ENCODE assay signal across 1 cellular context in the genomic region with DNA sequence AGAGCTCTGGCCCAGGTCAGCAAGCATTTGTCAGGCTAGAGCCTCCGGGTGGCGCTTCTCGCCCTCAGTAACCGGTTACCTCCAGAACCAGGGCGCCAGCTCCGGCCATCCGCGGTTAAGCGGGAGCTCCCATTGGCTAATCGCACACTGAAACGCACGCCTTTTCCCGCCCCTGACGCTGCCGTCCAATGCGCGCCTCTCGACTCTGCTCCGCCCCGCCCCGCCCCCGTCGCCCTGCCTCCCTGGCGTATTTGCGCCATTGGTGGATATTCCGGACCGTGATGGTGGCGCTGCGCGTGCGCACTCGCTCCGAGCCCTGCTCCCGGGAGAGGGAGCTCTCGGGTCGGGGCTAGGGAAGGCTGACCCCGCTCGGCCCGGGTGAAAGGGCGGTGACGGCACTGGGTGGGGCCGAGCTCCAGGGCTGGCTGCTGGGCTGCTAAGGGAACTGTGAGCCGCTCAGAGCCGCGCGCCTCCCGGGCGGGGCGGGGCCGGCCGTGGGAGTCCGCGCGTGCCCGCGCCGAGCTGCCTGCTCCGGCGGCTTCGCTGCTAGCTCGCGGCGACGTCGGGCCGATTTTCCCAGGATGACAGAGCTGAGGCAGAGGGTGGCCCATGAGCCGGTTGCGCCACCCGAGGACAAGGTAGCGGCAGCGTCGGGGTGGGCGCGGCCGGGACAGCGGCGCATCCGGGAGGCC.
TF ChIP-seq lines count a peak whose summit lies in the region.

A gene (plus strand): TSS at position 497 of the 692 bp plus-strand sequence. CDS start 85 bp downstream, at position 582.

TF ChIP-seq in GM12878, 131 proteins besides CTCF, POLR2A, EP300 and RAD21 (continued from another document):
- TF ChIP-seq, protein P1, sequence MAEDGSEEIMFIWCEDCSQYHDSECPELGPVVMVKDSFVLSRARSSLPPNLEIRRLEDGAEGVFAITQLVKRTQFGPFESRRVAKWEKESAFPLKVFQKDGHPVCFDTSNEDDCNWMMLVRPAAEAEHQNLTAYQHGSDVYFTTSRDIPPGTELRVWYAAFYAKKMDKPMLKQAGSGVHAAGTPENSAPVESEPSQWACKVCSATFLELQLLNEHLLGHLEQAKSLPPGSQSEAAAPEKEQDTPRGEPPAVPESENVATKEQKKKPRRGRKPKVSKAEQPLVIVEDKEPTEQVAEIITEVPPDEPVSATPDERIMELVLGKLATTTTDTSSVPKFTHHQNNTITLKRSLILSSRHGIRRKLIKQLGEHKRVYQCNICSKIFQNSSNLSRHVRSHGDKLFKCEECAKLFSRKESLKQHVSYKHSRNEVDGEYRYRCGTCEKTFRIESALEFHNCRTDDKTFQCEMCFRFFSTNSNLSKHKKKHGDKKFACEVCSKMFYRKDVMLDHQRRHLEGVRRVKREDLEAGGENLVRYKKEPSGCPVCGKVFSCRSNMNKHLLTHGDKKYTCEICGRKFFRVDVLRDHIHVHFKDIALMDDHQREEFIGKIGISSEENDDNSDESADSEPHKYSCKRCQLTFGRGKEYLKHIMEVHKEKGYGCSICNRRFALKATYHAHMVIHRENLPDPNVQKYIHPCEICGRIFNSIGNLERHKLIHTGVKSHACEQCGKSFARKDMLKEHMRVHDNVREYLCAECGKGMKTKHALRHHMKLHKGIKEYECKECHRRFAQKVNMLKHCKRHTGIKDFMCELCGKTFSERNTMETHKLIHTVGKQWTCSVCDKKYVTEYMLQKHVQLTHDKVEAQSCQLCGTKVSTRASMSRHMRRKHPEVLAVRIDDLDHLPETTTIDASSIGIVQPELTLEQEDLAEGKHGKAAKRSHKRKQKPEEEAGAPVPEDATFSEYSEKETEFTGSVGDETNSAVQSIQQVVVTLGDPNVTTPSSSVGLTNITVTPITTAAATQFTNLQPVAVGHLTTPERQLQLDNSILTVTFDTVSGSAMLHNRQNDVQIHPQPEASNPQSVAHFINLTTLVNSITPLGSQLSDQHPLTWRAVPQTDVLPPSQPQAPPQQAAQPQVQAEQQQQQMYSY (CRISPR knock-in tag; IDR thresholded peaks at IDR 0.05) = no peak
- TF ChIP-seq BMI1 (IDR thresholded peaks at IDR 0.05; ENCODE audit: borderline replicate concordance) = no peak
- peak; percentile 33; the same call in 1 of the 2 replicates for TF ChIP-seq RB1 (IDR thresholded peaks at IDR 0.05; ENCODE audit: borderline replicate concordance)
- TF ChIP-seq, protein P2, sequence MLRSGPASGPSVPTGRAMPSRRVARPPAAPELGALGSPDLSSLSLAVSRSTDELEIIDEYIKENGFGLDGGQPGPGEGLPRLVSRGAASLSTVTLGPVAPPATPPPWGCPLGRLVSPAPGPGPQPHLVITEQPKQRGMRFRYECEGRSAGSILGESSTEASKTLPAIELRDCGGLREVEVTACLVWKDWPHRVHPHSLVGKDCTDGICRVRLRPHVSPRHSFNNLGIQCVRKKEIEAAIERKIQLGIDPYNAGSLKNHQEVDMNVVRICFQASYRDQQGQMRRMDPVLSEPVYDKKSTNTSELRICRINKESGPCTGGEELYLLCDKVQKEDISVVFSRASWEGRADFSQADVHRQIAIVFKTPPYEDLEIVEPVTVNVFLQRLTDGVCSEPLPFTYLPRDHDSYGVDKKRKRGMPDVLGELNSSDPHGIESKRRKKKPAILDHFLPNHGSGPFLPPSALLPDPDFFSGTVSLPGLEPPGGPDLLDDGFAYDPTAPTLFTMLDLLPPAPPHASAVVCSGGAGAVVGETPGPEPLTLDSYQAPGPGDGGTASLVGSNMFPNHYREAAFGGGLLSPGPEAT (IDR thresholded peaks at IDR 0.05; ENCODE audit: low read depth) = no peak
- TF ChIP-seq STAT1 (conservative IDR thresholded peaks at IDR 0.05) = 0 out of 2 replicates have a peak, but pooled peaks have one; percentile 45
- 0 out of 2 replicates have a peak, but pooled peaks have one; percentile 16 for TF ChIP-seq ZSCAN29 (IDR thresholded peaks at IDR 0.05)
- peak in 1 of 2 experiments; percentile 66; a peak in 2 of 4 replicates for TF ChIP-seq SRF (IDR thresholded peaks at IDR 0.05; ENCODE audit: low read depth in 2 of 2, low read length in 2 of 2)
- TF ChIP-seq SIX5 (IDR thresholded peaks at IDR 0.05; ENCODE audit: low read depth, low read length, severe bottlenecking) = no peak
- TF ChIP-seq MXI1 (IDR thresholded peaks at IDR 0.05; ENCODE audit: low read depth, low read length) = peak; percentile 71
- TF ChIP-seq SREBF1 (IDR thresholded peaks at IDR 0.05; ENCODE audit: low read length) = peak; percentile 56; the same call in 1 of the 2 replicates
- peak; percentile 80 for TF ChIP-seq RUNX3 (IDR thresholded peaks at IDR 0.05; ENCODE audit: low read length)
- peak; percentile 72 for TF ChIP-seq SMC3 (IDR thresholded peaks at IDR 0.05; ENCODE audit: borderline replicate concordance, low read length)
- TF ChIP-seq, protein P3, sequence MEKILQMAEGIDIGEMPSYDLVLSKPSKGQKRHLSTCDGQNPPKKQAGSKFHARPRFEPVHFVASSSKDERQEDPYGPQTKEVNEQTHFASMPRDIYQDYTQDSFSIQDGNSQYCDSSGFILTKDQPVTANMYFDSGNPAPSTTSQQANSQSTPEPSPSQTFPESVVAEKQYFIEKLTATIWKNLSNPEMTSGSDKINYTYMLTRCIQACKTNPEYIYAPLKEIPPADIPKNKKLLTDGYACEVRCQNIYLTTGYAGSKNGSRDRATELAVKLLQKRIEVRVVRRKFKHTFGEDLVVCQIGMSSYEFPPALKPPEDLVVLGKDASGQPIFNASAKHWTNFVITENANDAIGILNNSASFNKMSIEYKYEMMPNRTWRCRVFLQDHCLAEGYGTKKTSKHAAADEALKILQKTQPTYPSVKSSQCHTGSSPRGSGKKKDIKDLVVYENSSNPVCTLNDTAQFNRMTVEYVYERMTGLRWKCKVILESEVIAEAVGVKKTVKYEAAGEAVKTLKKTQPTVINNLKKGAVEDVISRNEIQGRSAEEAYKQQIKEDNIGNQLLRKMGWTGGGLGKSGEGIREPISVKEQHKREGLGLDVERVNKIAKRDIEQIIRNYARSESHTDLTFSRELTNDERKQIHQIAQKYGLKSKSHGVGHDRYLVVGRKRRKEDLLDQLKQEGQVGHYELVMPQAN (conservative IDR thresholded peaks at IDR 0.05) = peak; percentile 94
- no peak for TF ChIP-seq MYB (IDR thresholded peaks at IDR 0.05; ENCODE audit: borderline replicate concordance, low read depth, low read length)
- 0 out of 2 replicates have a peak, but pooled peaks have one; percentile 56 for TF ChIP-seq CBFB (IDR thresholded peaks at IDR 0.05; ENCODE audit: low read depth)
- 0 out of 2 replicates have a peak, but pooled peaks have one; percentile 23 for TF ChIP-seq RCOR1 (conservative IDR thresholded peaks at IDR 0.05; ENCODE audit: low read depth, low read length)
- 0 out of 2 replicates have a peak, but pooled peaks have one; percentile 58 for TF ChIP-seq NBN (IDR thresholded peaks at IDR 0.05)
- TF ChIP-seq ATF7 (IDR thresholded peaks at IDR 0.05; ENCODE audit: low read depth) = 0 out of 2 replicates have a peak, but pooled peaks have one; percentile 27
- no peak for TF ChIP-seq SPI1 (IDR thresholded peaks at IDR 0.05; ENCODE audit: borderline replicate concordance, insufficient read depth, low read depth, low read length)
- TF ChIP-seq POU2F2 (IDR thresholded peaks at IDR 0.05; ENCODE audit: borderline replicate concordance, low read depth, low read length) = 0 out of 3 replicates have a peak, but pooled peaks have one; percentile 46
- TF ChIP-seq, protein P4, sequence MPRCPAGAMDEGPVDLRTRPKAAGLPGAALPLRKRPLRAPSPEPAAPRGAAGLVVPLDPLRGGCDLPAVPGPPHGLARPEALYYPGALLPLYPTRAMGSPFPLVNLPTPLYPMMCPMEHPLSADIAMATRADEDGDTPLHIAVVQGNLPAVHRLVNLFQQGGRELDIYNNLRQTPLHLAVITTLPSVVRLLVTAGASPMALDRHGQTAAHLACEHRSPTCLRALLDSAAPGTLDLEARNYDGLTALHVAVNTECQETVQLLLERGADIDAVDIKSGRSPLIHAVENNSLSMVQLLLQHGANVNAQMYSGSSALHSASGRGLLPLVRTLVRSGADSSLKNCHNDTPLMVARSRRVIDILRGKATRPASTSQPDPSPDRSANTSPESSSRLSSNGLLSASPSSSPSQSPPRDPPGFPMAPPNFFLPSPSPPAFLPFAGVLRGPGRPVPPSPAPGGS (IDR thresholded peaks at IDR 0.05; ENCODE audit: borderline replicate concordance, insufficient read depth, low read depth, low read length, poor library complexity, severe bottlenecking) = peak; percentile 12
- TF ChIP-seq, protein P5, sequence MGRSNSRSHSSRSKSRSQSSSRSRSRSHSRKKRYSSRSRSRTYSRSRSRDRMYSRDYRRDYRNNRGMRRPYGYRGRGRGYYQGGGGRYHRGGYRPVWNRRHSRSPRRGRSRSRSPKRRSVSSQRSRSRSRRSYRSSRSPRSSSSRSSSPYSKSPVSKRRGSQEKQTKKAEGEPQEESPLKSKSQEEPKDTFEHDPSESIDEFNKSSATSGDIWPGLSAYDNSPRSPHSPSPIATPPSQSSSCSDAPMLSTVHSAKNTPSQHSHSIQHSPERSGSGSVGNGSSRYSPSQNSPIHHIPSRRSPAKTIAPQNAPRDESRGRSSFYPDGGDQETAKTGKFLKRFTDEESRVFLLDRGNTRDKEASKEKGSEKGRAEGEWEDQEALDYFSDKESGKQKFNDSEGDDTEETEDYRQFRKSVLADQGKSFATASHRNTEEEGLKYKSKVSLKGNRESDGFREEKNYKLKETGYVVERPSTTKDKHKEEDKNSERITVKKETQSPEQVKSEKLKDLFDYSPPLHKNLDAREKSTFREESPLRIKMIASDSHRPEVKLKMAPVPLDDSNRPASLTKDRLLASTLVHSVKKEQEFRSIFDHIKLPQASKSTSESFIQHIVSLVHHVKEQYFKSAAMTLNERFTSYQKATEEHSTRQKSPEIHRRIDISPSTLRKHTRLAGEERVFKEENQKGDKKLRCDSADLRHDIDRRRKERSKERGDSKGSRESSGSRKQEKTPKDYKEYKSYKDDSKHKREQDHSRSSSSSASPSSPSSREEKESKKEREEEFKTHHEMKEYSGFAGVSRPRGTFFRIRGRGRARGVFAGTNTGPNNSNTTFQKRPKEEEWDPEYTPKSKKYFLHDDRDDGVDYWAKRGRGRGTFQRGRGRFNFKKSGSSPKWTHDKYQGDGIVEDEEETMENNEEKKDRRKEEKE (IDR thresholded peaks at IDR 0.05) = no peak
- peak; percentile 82 for TF ChIP-seq SP1 (IDR thresholded peaks at IDR 0.05; ENCODE audit: low read depth, low read length)
- TF ChIP-seq, protein P6, sequence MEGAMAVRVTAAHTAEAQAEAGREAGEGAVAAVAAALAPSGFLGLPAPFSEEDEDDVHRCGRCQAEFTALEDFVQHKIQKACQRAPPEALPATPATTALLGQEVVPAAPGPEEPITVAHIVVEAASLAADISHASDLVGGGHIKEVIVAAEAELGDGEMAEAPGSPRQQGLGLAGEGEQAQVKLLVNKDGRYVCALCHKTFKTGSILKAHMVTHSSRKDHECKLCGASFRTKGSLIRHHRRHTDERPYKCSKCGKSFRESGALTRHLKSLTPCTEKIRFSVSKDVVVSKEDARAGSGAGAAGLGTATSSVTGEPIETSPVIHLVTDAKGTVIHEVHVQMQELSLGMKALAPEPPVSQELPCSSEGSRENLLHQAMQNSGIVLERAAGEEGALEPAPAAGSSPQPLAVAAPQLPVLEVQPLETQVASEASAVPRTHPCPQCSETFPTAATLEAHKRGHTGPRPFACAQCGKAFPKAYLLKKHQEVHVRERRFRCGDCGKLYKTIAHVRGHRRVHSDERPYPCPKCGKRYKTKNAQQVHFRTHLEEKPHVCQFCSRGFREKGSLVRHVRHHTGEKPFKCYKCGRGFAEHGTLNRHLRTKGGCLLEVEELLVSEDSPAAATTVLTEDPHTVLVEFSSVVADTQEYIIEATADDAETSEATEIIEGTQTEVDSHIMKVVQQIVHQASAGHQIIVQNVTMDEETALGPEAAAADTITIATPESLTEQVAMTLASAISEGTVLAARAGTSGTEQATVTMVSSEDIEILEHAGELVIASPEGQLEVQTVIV (IDR thresholded peaks at IDR 0.05; ENCODE audit: borderline replicate concordance, partially characterized antibody) = no peak
- TF ChIP-seq YY1 (IDR thresholded peaks at IDR 0.05; ENCODE audit: low read depth, low read length) = peak; percentile 19; the same call in 1 of the 2 replicates
- TF ChIP-seq GABPA (IDR thresholded peaks at IDR 0.05; ENCODE audit: low read depth) = no peak
- TF ChIP-seq, protein P7, sequence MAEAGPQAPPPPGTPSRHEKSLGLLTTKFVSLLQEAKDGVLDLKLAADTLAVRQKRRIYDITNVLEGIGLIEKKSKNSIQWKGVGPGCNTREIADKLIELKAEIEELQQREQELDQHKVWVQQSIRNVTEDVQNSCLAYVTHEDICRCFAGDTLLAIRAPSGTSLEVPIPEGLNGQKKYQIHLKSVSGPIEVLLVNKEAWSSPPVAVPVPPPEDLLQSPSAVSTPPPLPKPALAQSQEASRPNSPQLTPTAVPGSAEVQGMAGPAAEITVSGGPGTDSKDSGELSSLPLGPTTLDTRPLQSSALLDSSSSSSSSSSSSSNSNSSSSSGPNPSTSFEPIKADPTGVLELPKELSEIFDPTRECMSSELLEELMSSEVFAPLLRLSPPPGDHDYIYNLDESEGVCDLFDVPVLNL (IDR thresholded peaks at IDR 0.05; ENCODE audit: low read depth, low read length) = 0 out of 2 replicates have a peak, but pooled peaks have one; percentile 64
- TF ChIP-seq, protein P8, sequence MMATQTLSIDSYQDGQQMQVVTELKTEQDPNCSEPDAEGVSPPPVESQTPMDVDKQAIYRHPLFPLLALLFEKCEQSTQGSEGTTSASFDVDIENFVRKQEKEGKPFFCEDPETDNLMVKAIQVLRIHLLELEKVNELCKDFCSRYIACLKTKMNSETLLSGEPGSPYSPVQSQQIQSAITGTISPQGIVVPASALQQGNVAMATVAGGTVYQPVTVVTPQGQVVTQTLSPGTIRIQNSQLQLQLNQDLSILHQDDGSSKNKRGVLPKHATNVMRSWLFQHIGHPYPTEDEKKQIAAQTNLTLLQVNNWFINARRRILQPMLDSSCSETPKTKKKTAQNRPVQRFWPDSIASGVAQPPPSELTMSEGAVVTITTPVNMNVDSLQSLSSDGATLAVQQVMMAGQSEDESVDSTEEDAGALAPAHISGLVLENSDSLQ (IDR thresholded peaks at IDR 0.05) = peak; percentile 52; the same call in 1 of the 2 replicates
- no peak for TF ChIP-seq ZNF217 (IDR thresholded peaks at IDR 0.05)
- peak; percentile 82 for TF ChIP-seq SMARCA5 (IDR thresholded peaks at IDR 0.05)
- 0 out of 2 replicates have a peak, but pooled peaks have one; percentile 14 for TF ChIP-seq TBL1XR1 (IDR thresholded peaks at IDR 0.05; ENCODE audit: low read depth, low read length)
- peak; percentile 15 for TF ChIP-seq RELA (IDR thresholded peaks at IDR 0.05; ENCODE audit: borderline replicate concordance, partially characterized antibody)
- TF ChIP-seq CREB1 (IDR thresholded peaks at IDR 0.05; ENCODE audit: low read depth) = peak; percentile 64; the same call in 1 of the 2 replicates
- TF ChIP-seq RFX5 (IDR thresholded peaks at IDR 0.05; ENCODE audit: low read depth, low read length) = peak; percentile 66
- TF ChIP-seq NR2F1 (conservative IDR thresholded peaks at IDR 0.05) = peak; percentile 99
- TF ChIP-seq BACH1 (IDR thresholded peaks at IDR 0.05; ENCODE audit: borderline replicate concordance) = peak; percentile 94
- peak; percentile 95 for TF ChIP-seq HDGF (IDR thresholded peaks at IDR 0.05)
- TF ChIP-seq NRF1 (conservative IDR thresholded peaks at IDR 0.05; ENCODE audit: low read depth, low read length) = peak; percentile 75
- TF ChIP-seq ZNF207 (IDR thresholded peaks at IDR 0.05; ENCODE audit: borderline replicate concordance) = peak; percentile 88; the same call in 1 of the 2 replicates
